ENCODE assay signal across 19 cellular contexts in genomic region chr22:25021409-25021808, GRCh38.
"Had no signal": no experiment of that assay in that cellular context is flagged by ENCODE, and none has a peak within 500 bp of the region (broad histone marks: within the 10 kb centered on the region; RNA-seq: fewer than 3 reads in every experiment).

No MANE protein-coding gene starts in this region.

- H3K4me3 Mint-ChIP-seq: activated naive CD4-positive, alpha-beta T cell treated with anti-CD3 and anti-CD28 coated beads, Interleukin-2, amount 10 ng/mL, durations not matched to agents 7 days and 5 days; activated naive CD8-positive, alpha-beta T cell treated with anti-CD3 and anti-CD28 coated beads, Interleukin-2, amount 50 U/mL, for 24 hours; nephron; T-helper 1 cell treated with Interleukin-12 subunit alpha and Interleukin-12 subunit beta and Interleukin-4 antibody, amounts not matched to agents 30 μg/mL and 1 μg/mL, for 36 hours had no signal

- H3K9me3 Mint-ChIP-seq: activated naive CD4-positive, alpha-beta T cell treated with anti-CD3 and anti-CD28 coated beads, Interleukin-2, amount 10 ng/mL, durations not matched to agents 7 days and 5 days; activated naive CD8-positive, alpha-beta T cell treated with anti-CD3 and anti-CD28 coated beads, Interleukin-2, amount 50 U/mL, for 24 hours; nephron; T-helper 1 cell treated with Interleukin-12 subunit alpha and Interleukin-12 subunit beta and Interleukin-4 antibody, amounts not matched to agents 30 μg/mL and 1 μg/mL, for 36 hours had no signal

- DNase-seq: activated CD4-positive, alpha-beta T cell treated with anti-CD3 and anti-CD28 coated beads, Interleukin-2, amount 50 U/mL, for 1 hour; activated CD8-positive, alpha-beta memory T cell treated with anti-CD3 and anti-CD28 coated beads, Interleukin-2, amount 50 U/mL, for 4 hours; activated effector memory CD4-positive, alpha-beta T cell treated with Interleukin-2 at 50 U/mL for 16 hours; activated naive CD4-positive, alpha-beta T cell treated with anti-CD3 and anti-CD28 coated beads, Interleukin-2, amount 10 ng/mL, durations not matched to agents 7 days and 5 days; activated naive CD8-positive, alpha-beta T cell treated with anti-CD3 and anti-CD28 coated beads, Interleukin-2, amount 50 U/mL, for 24 hours; activated T-cell treated with anti-CD3 and anti-CD28 coated beads, Interleukin-2, amount 50 U/mL, for 48 hours; effector memory CD4-positive, alpha-beta T cell; esophagus squamous epithelium; islet precursor cell; occipital lobe; stimulated activated CD4-positive, alpha-beta T cell treated with anti-CD3 and anti-CD28 coated beads, Interleukin-2, amount 100 ng/mL, for 24 hours; stimulated activated naive CD4-positive, alpha-beta T cell treated with Interleukin-2 at 50 U/mL for 16 hours had no signal

- H3K36me3 ChIP-seq: vagina had no signal

- H3K27me3 Mint-ChIP-seq: progenitor cell of endocrine pancreas had no signal

- H3K27me3 ChIP-seq: esophagus squamous epithelium, tibial nerve, vagina had no signal

- H3K27ac Mint-ChIP-seq: activated naive CD4-positive, alpha-beta T cell treated with anti-CD3 and anti-CD28 coated beads, Interleukin-2, amount 10 ng/mL, durations not matched to agents 7 days and 5 days; activated naive CD8-positive, alpha-beta T cell treated with anti-CD3 and anti-CD28 coated beads, Interleukin-2, amount 50 U/mL, for 24 hours; nephron; progenitor cell of endocrine pancreas; T-helper 1 cell treated with Interleukin-12 subunit alpha and Interleukin-12 subunit beta and Interleukin-4 antibody, amounts not matched to agents 30 μg/mL and 1 μg/mL, for 36 hours had no signal

- H3K27ac ChIP-seq: tibial nerve, vagina had no signal

- H3K4me3 ChIP-seq: coronary artery, esophagus squamous epithelium, tibial nerve, vagina had no signal

- H3K36me3 Mint-ChIP-seq: activated naive CD4-positive, alpha-beta T cell treated with anti-CD3 and anti-CD28 coated beads, Interleukin-2, amount 10 ng/mL, durations not matched to agents 7 days and 5 days had no signal

- H3K9me3 ChIP-seq: esophagus squamous epithelium, tibial nerve, vagina had no signal

- ATAC-seq: activated CD4-positive, CD25-positive, alpha-beta regulatory T cell treated with anti-CD3 and anti-CD28 coated beads, Interleukin-2, amount 50 U/mL, for 24 hours; activated naive CD8-positive, alpha-beta T cell treated with anti-CD3 and anti-CD28 coated beads, Interleukin-2, amount 50 U/mL, for 24 hours had no signal
